8 cellular contexts compared by ENCODE assay signal in genomic region chr18:5296706-5297320, GRCh38. TPM values are rescaled to one million over a fixed set of nuclear protein-coding genes. Genes with fewer than 3 reads are reported as not detected.
A peak's percentile ranks its signal among the peaks of the same experiment; 100 is the strongest.
DNase-seq lines count a peak whose midpoint lies in the region; ATAC-seq and TF ChIP-seq lines count a peak whose summit lies in the region.

No MANE protein-coding gene starts in this region.

- H4K8ac ChIP-seq in H9 (replicated peaks; ENCODE audit: insufficient read length, low read depth, low read length) = no peak overlapping the region

- H3K23me2 ChIP-seq in H9 (ENCODE audit: insufficient read length, low read depth, low read length, poor library complexity, severe bottlenecking) = peaks cover 7% of the 10 kb centered on the region

- peak overlapping the region; percentile 84 to 87 for H3K4me3 Mint-ChIP-seq in H9
- peak overlapping the region; percentile 93 for H3K4me3 Mint-ChIP-seq in activated naive CD8-positive, alpha-beta T cell treated with anti-CD3 and anti-CD28 coated beads for 36 hours

- peak overlapping the region; percentile 66 for H3K4me3 ChIP-seq in SJCRH30
- peak overlapping the region; percentile 85 for H3K4me3 ChIP-seq in thymus (ENCODE audit: low read length)

- H4K91ac ChIP-seq in H9 (ENCODE audit: insufficient read length, low read depth, low read length) = no peak overlapping the region

- H2BK12ac ChIP-seq in H9 (ENCODE audit: insufficient read length, low read depth, low read length) = no peak overlapping the region

- H3K56ac ChIP-seq in H9 (ENCODE audit: insufficient read length, low read depth, low read length) = no peak overlapping the region

- no peak overlapping the region for H2BK15ac ChIP-seq in H9 (ENCODE audit: low read depth, low read length)

- no peak overlapping the region for H4K5ac ChIP-seq in H9 (ENCODE audit: insufficient read length, low read depth, low read length)

- H3K4me2 ChIP-seq in H9 (ENCODE audit: insufficient read depth, insufficient read length, low read length) = peak overlapping the region; percentile 60

- H3K4me1 Mint-ChIP-seq in H9 = peaks cover 14 to 15% of the 10 kb centered on the region in 2 experiments
- peaks cover 31% of the 10 kb centered on the region for H3K4me1 Mint-ChIP-seq in activated naive CD8-positive, alpha-beta T cell treated with anti-CD3 and anti-CD28 coated beads for 36 hours

- H3K23ac ChIP-seq in H9 (ENCODE audit: insufficient read length, low read depth, low read length) = no peak overlapping the region

- H2BK20ac ChIP-seq in H9 (ENCODE audit: low read depth, low read length, poor library complexity, severe bottlenecking) = no peak overlapping the region

- no peaks in the 10 kb centered on the region; the same call in 1 of the 2 replicates for H3K4me1 ChIP-seq in H9 (ENCODE audit: insufficient read depth, low read length)
- no peaks in the 10 kb centered on the region for H3K4me1 ChIP-seq in SJCRH30
- H3K4me1 ChIP-seq in thymus (ENCODE audit: control insufficient read depth, insufficient read depth, low read length) = peaks cover 6% of the 10 kb centered on the region

- ATAC-seq in omental fat pad (ENCODE audit: low FRiP score) = peak; percentile 55

- peaks cover 29% of the 10 kb centered on the region for H3K27me3 Mint-ChIP-seq in H9 (ENCODE audit: low read depth)
- H3K27me3 Mint-ChIP-seq in activated naive CD8-positive, alpha-beta T cell treated with anti-CD3 and anti-CD28 coated beads for 36 hours = peaks cover 4% of the 10 kb centered on the region

- TF ChIP-seq CTCF in H9 (conservative IDR thresholded peaks at IDR 0.05) (no peak), omental fat pad (IDR thresholded peaks at IDR 0.05) (no peak)

- DNase-seq in Daoy (ENCODE audit: low read depth) = peak; percentile 87
- DNase-seq in H9 = peak; percentile 91
- peak; percentile 78 for DNase-seq in LoVo (ENCODE audit: low spot score)
- peak; percentile 75 to 79 for DNase-seq in SJCRH30
- peak; percentile 75 for DNase-seq in activated naive CD8-positive, alpha-beta T cell treated with anti-CD3 and anti-CD28 coated beads for 36 hours
- DNase-seq in head of caudate nucleus = peak; percentile 55 to 90 (median 78)
- peak; percentile 64 for DNase-seq in omental fat pad (ENCODE audit: low spot score)

- no peak overlapping the region for H3T11ph ChIP-seq in H9 (ENCODE audit: low read length)

- H2BK5ac ChIP-seq in H9 (ENCODE audit: insufficient read length, low read length) = no peak overlapping the region

- H3K9me3 ChIP-seq in H9 (ENCODE audit: control insufficient read depth, low read depth, low read length) (no peaks in the 10 kb centered on the region), SJCRH30 (replicated peaks) (no peaks in the 10 kb centered on the region), thymus (ENCODE audit: control insufficient read depth) (no peaks in the 10 kb centered on the region)

- H3K9ac ChIP-seq in H9 (ENCODE audit: extremely low read depth, insufficient read length, low read length) = peak overlapping the region; percentile 76

- H3K18ac ChIP-seq in H9 (ENCODE audit: insufficient read length, low read depth, low read length) = peak overlapping the region; percentile 68

- no peak overlapping the region for H3K27ac ChIP-seq in H9 (ENCODE audit: insufficient read length, low read depth, low read length)
- peak overlapping the region; percentile 57 for H3K27ac ChIP-seq in SJCRH30
- H3K27ac ChIP-seq in thymus (ENCODE audit: low read depth) = peak overlapping the region; percentile 100

- no peak overlapping the region for H2AFZ ChIP-seq in H9 (ENCODE audit: low read length)

- H3K9me3 Mint-ChIP-seq in H9 = peaks cover 0 to 2% of the 10 kb centered on the region in 2 experiments; a peak in 1 of 5 replicates
- H3K9me3 Mint-ChIP-seq in activated naive CD8-positive, alpha-beta T cell treated with anti-CD3 and anti-CD28 coated beads for 36 hours = no peaks in the 10 kb centered on the region

- H3K79me1 ChIP-seq in H9 (ENCODE audit: insufficient read depth, low read depth, low read length, poor library complexity, severe bottlenecking) = no peaks in the 10 kb centered on the region

- H3K27me3 ChIP-seq in H9 (ENCODE audit: insufficient read depth, low read length) (no peaks in the 10 kb centered on the region; the same call in 1 of the 2 replicates), SJCRH30 (no peaks in the 10 kb centered on the region), thymus (ENCODE audit: control insufficient read depth, insufficient read depth) (no peaks in the 10 kb centered on the region)

- H3K27ac Mint-ChIP-seq in H9 = peak overlapping the region; percentile 90 to 99 (median 93)
- H3K27ac Mint-ChIP-seq in activated naive CD8-positive, alpha-beta T cell treated with anti-CD3 and anti-CD28 coated beads for 36 hours = peak overlapping the region; percentile 97

- H3K14ac ChIP-seq in H9 (ENCODE audit: insufficient read depth, low read length) = peak overlapping the region; percentile 93

- H3K36me3 ChIP-seq in SJCRH30 = no peaks in the 10 kb centered on the region; the same call in 1 of the 2 replicates
- H3K36me3 ChIP-seq in thymus (ENCODE audit: control insufficient read depth, insufficient read depth) = no peaks in the 10 kb centered on the region

- H3K36me3 Mint-ChIP-seq in H9 (ENCODE audit: insufficient read depth in 1 of 3, low read depth in 3 of 3) = peaks cover under 1 to 3% (median 2%) of the 10 kb centered on the region in 3 experiments
- peaks cover 20% of the 10 kb centered on the region for H3K36me3 Mint-ChIP-seq in activated naive CD8-positive, alpha-beta T cell treated with anti-CD3 and anti-CD28 coated beads for 36 hours

- H2AK5ac ChIP-seq in H9 (ENCODE audit: insufficient read length, low read length) = no peak overlapping the region

- H3K4ac ChIP-seq in H9 (ENCODE audit: low read depth, low read length) = no peak overlapping the region; the same call in 1 of the 2 replicates

- intact Hi-C loops in head of caudate nucleus (cut with DNase I) = loop anchor here (5.0 kb wide), 1 partner anchor 120 kb away; no protein-coding TSS in a partner anchor

- no peak overlapping the region for H2BK120ac ChIP-seq in H9 (ENCODE audit: low read depth, low read length, poor library complexity, severe bottlenecking)

- no CpG with 5 or more reads among the region's 36 CpGs for WGBS in H9 (ENCODE audit: extremely low coverage, insufficient read length, low lambda C conversion rate)
- 6% methylated on average over 36 of the region's 36 CpGs for WGBS in thymus

- H3K79me2 ChIP-seq in H9 (ENCODE audit: insufficient read depth, low read length) = no peaks in the 10 kb centered on the region

- no peaks in the 10 kb centered on the region for H4K20me1 ChIP-seq in H9 (ENCODE audit: control insufficient read depth, insufficient read depth, insufficient read length)

RNA-seq across cellular contexts. Expression of gene ZBTB14, which starts 1.3 kb away (rescaled TPM):
- 10.4 and 13.8 TPM in 2 replicates for total RNA-seq in Daoy (2014; rRNA removed; shearing (Covaris generic))
- total RNA-seq in H9 (2021) (14.5 and 15.5 TPM in 2 replicates), omental fat pad (10 to 100 TPM in 2 of 4 donors, 1 to 10 TPM in 2; 6.8 to 18.8 (median 10.9) TPM)
- total RNA-seq in SJCRH30 (2014; rRNA removed; shearing (Covaris generic)) = 10.9 and 15.2 TPM in 2 replicates
- total RNA-seq in activated naive CD8-positive, alpha-beta T cell treated with anti-CD3 and anti-CD28 coated beads for 36 hours = 10 to 100 TPM; 22.6 to 23.8 TPM
- polyA plus RNA-seq in thymus = 22.3 TPM
